ENCODE assay signal across 13 cellular contexts in the genomic region with DNA sequence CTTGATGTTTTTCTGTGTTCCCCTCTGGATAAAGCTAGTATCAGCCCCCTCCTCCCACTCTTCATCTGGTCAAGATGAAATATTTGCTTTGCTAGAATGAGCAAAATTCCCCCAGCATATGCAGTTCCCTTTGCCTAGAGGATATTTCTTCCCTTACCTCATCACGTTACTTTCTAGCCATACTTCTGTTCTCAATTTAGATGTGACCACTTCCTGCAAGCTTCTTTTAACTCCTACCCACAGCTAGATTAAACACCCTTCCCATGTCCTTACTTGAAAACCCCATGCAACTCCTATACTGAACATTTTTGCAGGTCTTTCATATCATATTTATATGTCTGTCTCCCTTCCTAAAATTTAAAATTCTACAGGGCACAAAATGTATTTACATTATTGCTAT.
"Had no signal": no experiment of that assay in that cellular context is flagged by ENCODE, and none has a peak within 500 bp of the region (broad histone marks: within the 10 kb centered on the region; RNA-seq: fewer than 3 reads in every experiment).

No MANE protein-coding gene starts in this region.

- H3K4me3 Mint-ChIP-seq: activated CD8-positive, alpha-beta T cell treated with anti-CD3 and anti-CD28 coated beads for 36 hours; activated naive CD4-positive, alpha-beta T cell treated with anti-CD3 and anti-CD28 coated beads, Interleukin-2, amount 50 U/mL, for 24 hours; activated T-cell treated with anti-CD3 and anti-CD28 coated beads, Interleukin-2, amount 50 U/mL, for 4 hours; endodermal cell; naive B cell had no signal

- H3K4me1 Mint-ChIP-seq: activated naive CD4-positive, alpha-beta T cell treated with anti-CD3 and anti-CD28 coated beads, Interleukin-2, amount 50 U/mL, for 24 hours; endodermal cell; naive B cell had no signal

- H3K27me3 Mint-ChIP-seq: activated CD8-positive, alpha-beta T cell treated with anti-CD3 and anti-CD28 coated beads for 36 hours; activated naive CD4-positive, alpha-beta T cell treated with anti-CD3 and anti-CD28 coated beads, Interleukin-2, amount 50 U/mL, for 24 hours; naive B cell had no signal

- H3K36me3 Mint-ChIP-seq: activated naive CD4-positive, alpha-beta T cell treated with anti-CD3 and anti-CD28 coated beads, Interleukin-2, amount 50 U/mL, for 24 hours; naive B cell had no signal

- ATAC-seq: activated CD8-positive, alpha-beta T cell treated with anti-CD3 and anti-CD28 coated beads for 36 hours; activated T-cell treated with anti-CD3 and anti-CD28 coated beads, Interleukin-2, amount 50 U/mL, for 4 hours; gastroesophageal sphincter; left lobe of liver had no signal

- H3K27ac Mint-ChIP-seq: activated CD8-positive, alpha-beta T cell treated with anti-CD3 and anti-CD28 coated beads for 36 hours; activated naive CD4-positive, alpha-beta T cell treated with anti-CD3 and anti-CD28 coated beads, Interleukin-2, amount 50 U/mL, for 24 hours; endodermal cell had no signal

- DNase-seq: activated CD4-positive, alpha-beta T cell treated with anti-CD3 and anti-CD28 coated beads for 48 hours; activated CD8-positive, alpha-beta T cell treated with anti-CD3 and anti-CD28 coated beads for 36 hours; activated effector memory CD4-positive, alpha-beta T cell treated with Interleukin-2 at 50 U/mL for 16 hours; activated T-cell treated with anti-CD3 and anti-CD28 coated beads, Interleukin-2, amount 50 U/mL, for 4 hours; dorsolateral prefrontal cortex; endodermal cell; naive B cell; sigmoid colon; stimulated activated CD4-positive, alpha-beta T cell treated with anti-CD3 and anti-CD28 coated beads, Interleukin-1b, Interleukin-23, amount 100 ng/mL, for 48 hours; tibial artery had no signal
